ENCODE assay signal across 1 cellular context in the genomic region with DNA sequence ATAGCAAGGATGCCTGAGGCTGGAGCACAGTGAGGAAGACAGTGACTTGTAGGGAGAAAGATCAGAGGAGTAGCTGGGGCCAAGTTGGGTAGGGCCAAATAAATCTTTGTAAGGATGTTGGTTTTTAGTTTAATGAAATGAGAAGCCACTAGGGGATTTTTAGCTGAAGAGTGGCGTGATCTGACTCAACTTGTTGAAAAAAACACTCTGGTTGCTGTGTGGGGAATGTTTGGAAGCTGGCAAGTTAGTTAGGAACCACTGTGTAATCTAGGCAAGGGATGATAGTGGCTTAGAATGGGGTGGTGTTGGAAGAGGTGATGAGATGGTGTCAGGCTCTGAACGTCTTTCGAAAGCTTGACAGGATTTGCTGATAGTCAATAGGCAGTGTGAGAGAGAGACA.
TF ChIP-seq lines count a peak whose summit lies in the region.

No MANE protein-coding gene starts in this region.

TF ChIP-seq in H1, 55 proteins besides CTCF, POLR2A, EP300 and RAD21 (continued from another document):
- no peak for TF ChIP-seq RXRA (IDR thresholded peaks at IDR 0.05; ENCODE audit: insufficient read depth, low read depth, low read length)
- TF ChIP-seq KDM4A (IDR thresholded peaks at IDR 0.05; ENCODE audit: low read depth, low read length, severe bottlenecking), result no peak
TF ChIP-seq in H1: peak in this region for 0.
